In the genomic region with DNA sequence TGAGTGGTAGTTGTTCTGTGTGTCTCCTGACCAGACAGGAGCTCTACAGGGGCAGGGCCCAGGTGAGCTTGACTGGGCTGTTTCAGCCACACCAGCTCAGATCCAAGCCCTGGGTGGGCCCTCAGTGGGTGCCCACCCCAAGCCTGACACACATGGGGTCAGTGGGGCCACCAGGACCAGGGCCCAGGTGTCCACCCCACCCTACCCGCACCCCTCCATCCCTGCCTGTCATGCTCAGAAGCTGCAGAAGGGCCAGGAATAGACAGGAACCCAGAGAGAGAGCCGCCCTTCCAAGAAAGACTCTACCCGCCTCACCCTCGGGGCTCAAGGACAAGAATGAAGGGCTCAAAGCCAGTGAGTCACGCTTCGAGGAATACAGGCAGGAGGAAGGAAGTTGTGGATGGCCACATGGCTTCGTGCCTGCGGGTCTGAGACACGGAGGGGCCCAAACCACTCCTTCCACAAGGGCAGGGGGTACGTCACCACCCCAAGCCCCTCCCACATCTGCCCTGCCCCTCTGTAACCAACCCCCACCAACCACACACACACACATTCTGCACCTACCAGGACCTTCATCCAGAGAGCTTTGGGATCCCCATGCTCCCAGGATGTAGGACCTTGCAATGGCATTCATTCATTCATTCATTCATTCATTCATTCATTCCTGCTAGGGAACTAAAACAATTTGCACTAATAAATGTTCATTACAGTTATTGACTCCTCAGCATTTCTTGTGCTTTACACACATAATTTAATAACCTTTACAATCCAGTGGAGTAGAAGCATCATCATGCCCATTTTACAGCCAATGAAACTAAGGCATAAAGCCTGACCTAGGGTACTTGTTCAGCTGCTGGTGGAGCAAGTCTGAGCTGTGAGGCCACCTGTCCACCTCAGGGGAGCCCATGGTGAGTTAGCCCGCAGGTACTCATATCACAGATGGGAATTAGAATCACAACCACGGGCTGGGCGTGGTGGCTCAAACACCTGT, we compare ENCODE assay signal across 7 cellular contexts. TPM values are rescaled to one million over a fixed set of nuclear protein-coding genes. Genes with fewer than 3 reads are reported as not detected.
DNase-seq lines count a peak whose midpoint lies in the region; ATAC-seq and TF ChIP-seq lines count a peak whose summit lies in the region.

No MANE protein-coding gene starts in this region.

- H3K4me1 Mint-ChIP-seq in activated B cell treated with CpG ODN at 0.5 μM for 24 hours = peaks cover 18% of the 10 kb centered on the region

- no peak overlapping the region for H3K4me3 ChIP-seq in HUES6 (ENCODE audit: low read depth, low read length)
- no peak overlapping the region for H3K4me3 ChIP-seq in choroid plexus epithelial cell (ENCODE audit: low read depth, low read length)

- peaks cover 5% of the 10 kb centered on the region; the same call in 1 of the 2 replicates for H3K36me3 ChIP-seq in HUES6 (ENCODE audit: control insufficient read depth, insufficient read depth, low read length)

- H3K4me1 ChIP-seq in HUES6 (ENCODE audit: control insufficient read depth, insufficient read depth, low read length) = peaks cover 43% of the 10 kb centered on the region; the same call in 1 of the 2 replicates

- H3K27me3 ChIP-seq in HUES6 (ENCODE audit: control insufficient read depth, insufficient read depth, low read length) = no peaks in the 10 kb centered on the region

- DNase-seq in activated B cell treated with CpG ODN at 0.5 μM for 24 hours (no peak), choroid plexus epithelial cell (ENCODE audit: low read depth) (peak; percentile 89), medulla oblongata (ENCODE audit: extremely low spot score) (peak; percentile 33), DMS53 treated with DMSO at 0.1 percent for 48 hours (lab: John Stamatoyannopoulos, UW; ENCODE audit: unreplicated experiment) (no peak)
- DNase-seq in stimulated activated CD8-positive, alpha-beta memory T cell treated with anti-CD3 and anti-CD28 coated beads, Interleukin-7, amount 100 ng/mL, for 4 hours (ENCODE audit: low read depth in 2 of 2) = peak; percentile 70 to 75

- H3K9me3 Mint-ChIP-seq in activated B cell treated with CpG ODN at 0.5 μM for 24 hours = no peaks in the 10 kb centered on the region

- peak overlapping the region; percentile 39; the same call in 1 of the 2 replicates for H3K27ac ChIP-seq in HUES6 (ENCODE audit: low read depth, low read length)

- no peaks in the 10 kb centered on the region for H3K27me3 Mint-ChIP-seq in activated B cell treated with CpG ODN at 0.5 μM for 24 hours

- no peaks in the 10 kb centered on the region for H3K36me3 Mint-ChIP-seq in activated B cell treated with CpG ODN at 0.5 μM for 24 hours (ENCODE audit: low read depth)

- H3K27ac Mint-ChIP-seq in activated B cell treated with CpG ODN at 0.5 μM for 24 hours = no peak overlapping the region

- ATAC-seq in activated B cell treated with CpG ODN at 0.5 μM for 24 hours (ENCODE audit: low read depth) (peak; percentile 64), GM18519 (IDR thresholded peaks at IDR 0.05; ENCODE audit: low FRiP score, unreplicated experiment) (no peak)

- CTCF ChIA-PET in activated B cell treated with CpG ODN at 0.5 μM for 24 hours (lab: Charles Lee) = no interaction called here

- H3K9ac ChIP-seq in HUES6 (ENCODE audit: low read length) = peak overlapping the region; percentile 40

- peak overlapping the region; percentile 12 for H3K4me3 Mint-ChIP-seq in activated B cell treated with CpG ODN at 0.5 μM for 24 hours

- POLR2A ChIA-PET in activated B cell treated with CpG ODN at 0.5 μM for 24 hours (lab: Charles Lee) = interaction anchor here (0.6 kb wide), 1 partner anchor 71 kb away, joined by 4 read pairs; no protein-coding TSS in a partner anchor

- TF ChIP-seq CTCF in activated B cell treated with CpG ODN at 0.5 μM for 24 hours (IDR thresholded peaks at IDR 0.05) (no peak), choroid plexus epithelial cell (conservative IDR thresholded peaks at IDR 0.05; ENCODE audit: low read depth, low read length) (no peak)

- intact Hi-C loops in activated B cell treated with CpG ODN at 0.5 μM for 24 hours (cut with micrococcal nuclease) = no loop called here

- H3K9me3 ChIP-seq in HUES6 (ENCODE audit: control insufficient read depth, insufficient read depth, low read depth, low read length) = no peaks in the 10 kb centered on the region

RNA-seq across cellular contexts. Expression of gene STXBP1, which starts 56.0 kb away (rescaled TPM):
- 0.20 and 0.73 TPM in 2 replicates for total RNA-seq in activated B cell treated with CpG ODN at 0.5 μM for 24 hours

Comparison
In these comparisons a context has a peak if more than half of its experiments do, and no peak if none do; other contexts are left out.
1. DNase-seq: peak in choroid plexus epithelial cell (single experiment), medulla oblongata (single experiment) and stimulated activated CD8-positive, alpha-beta memory T cell treated with anti-CD3 and anti-CD28 coated beads, Interleukin-7, amount 100 ng/mL, for 4 hours (2 of 2); none in activated B cell treated with CpG ODN at 0.5 μM for 24 hours (single experiment) and DMS53 treated with DMSO at 0.1 percent for 48 hours (single experiment).